ENCODE assay signal across 8 cellular contexts in genomic region chr17:47840742-47841487, GRCh38. TPM values are rescaled to one million over a fixed set of nuclear protein-coding genes. Genes with fewer than 3 reads are reported as not detected.
DNase-seq lines count a peak whose midpoint lies in the region; ATAC-seq and TF ChIP-seq lines count a peak whose summit lies in the region.

SCRN2 (minus strand) TSS chr17:47841273; CDS start chr17:47840843, 430 bp downstream.

- H3K4me3 ChIP-seq in right cardiac atrium (ENCODE audit: low read length) (peak within 1 kb of the TSS; percentile 62), rectal smooth muscle tissue (ENCODE audit: low read length) (peak within 1 kb of the TSS; percentile 91), aorta (ENCODE audit: low read length in 2 of 2) (peak within 1 kb of the TSS; percentile 36 to 54)

- peak within 1 kb of the TSS; percentile 84 for H3K27ac Mint-ChIP-seq in T-helper 17 cell

- peak; percentile 37 for TF ChIP-seq POLR2A in GM10847 (IDR thresholded peaks at IDR 0.05; ENCODE audit: extremely low read depth, insufficient read length)

- H3K27ac ChIP-seq in right cardiac atrium (ENCODE audit: low read length) (peak within 1 kb of the TSS; percentile 37), rectal smooth muscle tissue (ENCODE audit: low read depth, low read length) (peak within 1 kb of the TSS; percentile 63), aorta (ENCODE audit: low read depth in 1 of 2, low read length in 2 of 2) (no peak within 1 kb of the TSS)

- peak within 1 kb of the TSS; percentile 98 for H3K4me3 Mint-ChIP-seq in T-helper 17 cell

- peaks cover 17% of the 10 kb centered on the region for H3K4me1 Mint-ChIP-seq in T-helper 17 cell

- no peaks in the 10 kb centered on the region for H3K27me3 ChIP-seq in right cardiac atrium (ENCODE audit: control insufficient read depth, insufficient read depth)
- peaks cover 5% of the 10 kb centered on the region for H3K27me3 ChIP-seq in rectal smooth muscle tissue (ENCODE audit: control insufficient read depth, insufficient read depth, low read length)
- H3K27me3 ChIP-seq in aorta (ENCODE audit: control insufficient read depth in 1 of 2, insufficient read depth in 2 of 2, low read length in 1 of 2), result no peaks in the 10 kb centered on the region

- DNase-seq in NCI-H146 (lab: John Stamatoyannopoulos, UW), result peak; percentile 90
- peak; percentile 74 to 84 (median 75) for DNase-seq in T-helper 17 cell
- peak; percentile 25 to 88 (median 72) for DNase-seq in amygdala (lab: John Stamatoyannopoulos, UW)
- DNase-seq in right cardiac atrium, result peak; percentile 89 to 97 (median 97)
- peak; percentile 92 to 96 for DNase-seq in aorta

- ATAC-seq in HG02623 (IDR thresholded peaks at IDR 0.05; ENCODE audit: unreplicated experiment) (peak; percentile 76), T-helper 17 cell (peak; percentile 90), right cardiac atrium (peak; percentile 90), aorta (ENCODE audit: low FRiP score) (peak; percentile 95)

- H3K4me1 ChIP-seq in right cardiac atrium (ENCODE audit: control insufficient read depth, insufficient read depth, low read length), result peaks cover 3% of the 10 kb centered on the region
- H3K4me1 ChIP-seq in rectal smooth muscle tissue (ENCODE audit: control insufficient read depth, insufficient read depth, low read length), result peaks cover 4% of the 10 kb centered on the region
- no peaks in the 10 kb centered on the region for H3K4me1 ChIP-seq in aorta (ENCODE audit: control insufficient read depth in 1 of 2, insufficient read depth in 2 of 2, low read length in 2 of 2)

- intact Hi-C loops in right cardiac atrium (cut with DNase I) (loop anchor here (2.0 to 10.0 kb wide), 6 partner anchors 50 to 176 kb away; partner anchors contain the start of genes CDK5RAP3 (in 1 of the 4) and PNPO (in 1 of the 4)), aorta (cut with DNase I) (loop anchor here (1.0 to 5.0 kb wide), 5 partner anchors 48 to 181 kb away; partner anchors contain the start of gene CDK5RAP3 (in 2 of the 2))

- H3K36me3 Mint-ChIP-seq in T-helper 17 cell (ENCODE audit: low read depth), result no peaks in the 10 kb centered on the region

- peak within 1 kb of the TSS; percentile 80 for H3K9ac ChIP-seq in rectal smooth muscle tissue (ENCODE audit: low read length)

- H3K27me3 Mint-ChIP-seq in T-helper 17 cell, result peaks cover 19% of the 10 kb centered on the region

- WGBS in right cardiac atrium, result under 1% methylated on average over 55 of the region's 55 CpGs
- WGBS in aorta, 2 donors, result 0% methylated on average over 54 to 55 of the region's 55 CpGs

- H3K36me3 ChIP-seq in rectal smooth muscle tissue (ENCODE audit: control insufficient read depth, insufficient read depth, low read length) (peaks cover 8% of the 10 kb centered on the region), aorta (ENCODE audit: control insufficient read depth in 1 of 2, insufficient read depth in 2 of 2, low read length in 1 of 2) (no peaks in the 10 kb centered on the region)

- no peaks in the 10 kb centered on the region for H3K9me3 ChIP-seq in T-helper 17 cell (ENCODE audit: control insufficient read depth, low read length, poor library complexity, severe bottlenecking)
- no peaks in the 10 kb centered on the region for H3K9me3 ChIP-seq in right cardiac atrium (ENCODE audit: control insufficient read depth, low read length)
- H3K9me3 ChIP-seq in aorta (ENCODE audit: control insufficient read depth, low read length), result no peaks in the 10 kb centered on the region

RNA-seq across cellular contexts. Expression of gene SCRN2, which starts in this region (rescaled TPM):
- total RNA-seq in T-helper 17 cell, result 10 to 100 TPM; 21.4 to 27.1 TPM
- 10 to 100 TPM; 36.6 to 51.8 (median 40.9) TPM for total RNA-seq in right cardiac atrium
- 62.3 TPM for polyA plus RNA-seq in right cardiac atrium
- 10 to 100 TPM; 19.3 to 37.6 TPM for total RNA-seq in aorta
- 10 to 100 TPM; 21.2 to 64.1 TPM for polyA plus RNA-seq in aorta

Comparison
In these comparisons a context has a peak if more than half of its experiments do, and no peak if none do; other contexts are left out.
1. H3K27ac ChIP-seq: peak in right cardiac atrium (single experiment) and rectal smooth muscle tissue (single experiment); none in aorta (0 of 2).
2. Peak in every context shown above with its lines, with median percentiles within 50 percentile points of each other: ATAC-seq, DNase-seq and H3K4me3 ChIP-seq.